ENCODE assay signal across 1 cellular context in the genomic region with DNA sequence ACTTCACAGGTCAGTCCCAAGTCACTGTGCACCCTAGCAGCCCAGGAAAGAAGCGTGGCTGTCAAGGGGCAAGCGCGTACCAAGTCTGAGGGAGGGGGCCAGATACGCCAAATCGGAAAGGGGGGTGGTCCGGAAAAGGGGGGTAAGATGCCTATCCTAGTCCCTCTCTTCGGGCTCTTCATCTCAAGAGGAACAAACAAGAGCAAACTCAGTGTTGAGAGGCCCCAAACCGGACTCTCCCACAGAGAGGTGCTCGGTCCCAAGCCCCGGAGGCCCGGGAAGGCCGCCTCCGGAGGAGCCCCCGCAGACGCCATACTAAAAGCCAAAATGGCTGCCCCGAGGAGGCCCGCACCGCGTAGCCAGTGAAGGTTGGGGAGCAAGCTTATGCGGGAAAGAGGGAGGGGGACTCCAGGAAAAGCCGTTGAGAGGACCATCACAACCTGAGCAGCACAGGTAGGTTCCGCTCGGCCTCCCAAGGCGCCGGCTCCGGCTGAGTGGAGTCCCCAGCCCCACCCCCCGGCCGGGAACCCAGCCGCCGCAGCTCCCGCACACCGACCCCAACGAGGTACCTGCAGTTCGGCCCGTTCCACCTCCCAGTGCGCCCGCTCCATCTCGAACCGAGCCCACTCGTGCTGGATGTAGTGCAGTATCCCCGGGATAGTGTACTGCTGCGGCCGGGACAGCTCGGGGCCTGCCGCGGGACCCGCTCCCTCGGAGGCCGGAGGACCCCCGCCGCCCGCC.
TF ChIP-seq lines count a peak whose summit lies in the region.

A gene with protein sequence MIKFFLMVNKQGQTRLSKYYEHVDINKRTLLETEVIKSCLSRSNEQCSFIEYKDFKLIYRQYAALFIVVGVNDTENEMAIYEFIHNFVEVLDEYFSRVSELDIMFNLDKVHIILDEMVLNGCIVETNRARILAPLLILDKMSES (plus strand): TSS at position 315 of the 741 bp plus-strand sequence. CDS start 40,548 bp downstream, outside the sequence.

TF ChIP-seq in H1, 55 proteins besides CTCF, POLR2A, EP300 and RAD21 (continued from another document):
- peak; percentile 58; the same call in 1 of the 2 replicates for TF ChIP-seq TBP (IDR thresholded peaks at IDR 0.05; ENCODE audit: low read depth, low read length)
- TF ChIP-seq SP4 (IDR thresholded peaks at IDR 0.05; ENCODE audit: low read length): no peak
- TF ChIP-seq SUZ12 (IDR thresholded peaks at IDR 0.05; ENCODE audit: low read length): no peak
- peak; percentile 63; the same call in 1 of the 2 replicates for TF ChIP-seq POLR2AphosphoS5 (IDR thresholded peaks at IDR 0.05; ENCODE audit: low read depth, low read length)
- peak; percentile 70 for TF ChIP-seq PHF8 (conservative IDR thresholded peaks at IDR 0.05; ENCODE audit: low read depth, low read length)
- TF ChIP-seq HDAC2 (IDR thresholded peaks at IDR 0.05; ENCODE audit: borderline replicate concordance in 1 of 2, low read depth in 2 of 2, low read length in 2 of 2): 0 out of 4 replicates have a peak, but pooled peaks of 1 of the 2 experiments have one; percentile 13
- TF ChIP-seq SAP30 (IDR thresholded peaks at IDR 0.05; ENCODE audit: insufficient read depth, insufficient replicate concordance, low read length): peak; percentile 76
- peak; percentile 97 for TF ChIP-seq YY1 (IDR thresholded peaks at IDR 0.05; ENCODE audit: low read depth, low read length)
- peak; percentile 43 for TF ChIP-seq TAF7 (optimal IDR thresholded peaks at IDR 0.05; ENCODE audit: borderline replicate concordance, low read depth, low read length)
- peak; percentile 91 for TF ChIP-seq TAF1 (IDR thresholded peaks at IDR 0.05; ENCODE audit: low read depth, low read length)
